1 cellular context compared by ENCODE assay signal in the genomic region with DNA sequence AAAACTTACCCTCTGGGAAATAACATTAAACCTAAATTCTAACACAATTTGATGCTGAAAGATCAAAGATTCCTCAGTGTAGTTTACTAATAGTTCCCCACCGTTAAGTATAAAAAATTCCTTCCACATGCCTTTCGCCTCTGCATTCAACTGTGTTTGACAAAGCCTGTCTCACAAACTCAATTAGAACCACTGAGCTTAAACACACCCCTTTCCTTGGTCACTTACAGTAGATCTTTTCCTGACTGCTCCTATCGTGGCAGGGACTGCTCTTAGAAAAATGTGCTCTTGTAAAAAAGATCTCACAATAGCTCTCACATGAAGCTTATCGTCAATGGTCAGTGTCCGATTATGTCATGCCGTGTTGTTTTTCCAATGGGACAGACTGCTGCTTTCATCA.
TF ChIP-seq lines count a peak whose summit lies in the region.

No MANE protein-coding gene starts in this region.

TF ChIP-seq in WTC11, 78 proteins besides CTCF, POLR2A, EP300 and RAD21 (continued from another document):
- TF ChIP-seq ZNF138 (CRISPR knock-in tag; conservative IDR thresholded peaks at IDR 0.05) (no peak), EMX1 (CRISPR knock-in tag; IDR thresholded peaks at IDR 0.05) (no peak), E2F1 (CRISPR knock-in tag; IDR thresholded peaks at IDR 0.05) (no peak), ESRRA (CRISPR knock-in tag; IDR thresholded peaks at IDR 0.05; ENCODE audit: borderline replicate concordance) (no peak), ZBTB43 (CRISPR knock-in tag; IDR thresholded peaks at IDR 0.05) (no peak), FOXP1 (CRISPR knock-in tag; IDR thresholded peaks at IDR 0.05; ENCODE audit: borderline replicate concordance) (no peak), NR1H2 (CRISPR knock-in tag; IDR thresholded peaks at IDR 0.05) (no peak), E2F4 (CRISPR knock-in tag; IDR thresholded peaks at IDR 0.05; ENCODE audit: borderline replicate concordance, low read depth) (no peak), MYBL2 (CRISPR knock-in tag; IDR thresholded peaks at IDR 0.05) (no peak), TP53 (CRISPR knock-in tag; IDR thresholded peaks at IDR 0.05) (no peak), NR3C1 (CRISPR knock-in tag; conservative IDR thresholded peaks at IDR 0.05; ENCODE audit: low read depth) (no peak), CREB1 (CRISPR knock-in tag; IDR thresholded peaks at IDR 0.05) (no peak), PREB (CRISPR knock-in tag; IDR thresholded peaks at IDR 0.05; ENCODE audit: borderline replicate concordance) (no peak), SP1 (CRISPR knock-in tag; conservative IDR thresholded peaks at IDR 0.05) (no peak)
- TF ChIP-seq, protein P1, sequence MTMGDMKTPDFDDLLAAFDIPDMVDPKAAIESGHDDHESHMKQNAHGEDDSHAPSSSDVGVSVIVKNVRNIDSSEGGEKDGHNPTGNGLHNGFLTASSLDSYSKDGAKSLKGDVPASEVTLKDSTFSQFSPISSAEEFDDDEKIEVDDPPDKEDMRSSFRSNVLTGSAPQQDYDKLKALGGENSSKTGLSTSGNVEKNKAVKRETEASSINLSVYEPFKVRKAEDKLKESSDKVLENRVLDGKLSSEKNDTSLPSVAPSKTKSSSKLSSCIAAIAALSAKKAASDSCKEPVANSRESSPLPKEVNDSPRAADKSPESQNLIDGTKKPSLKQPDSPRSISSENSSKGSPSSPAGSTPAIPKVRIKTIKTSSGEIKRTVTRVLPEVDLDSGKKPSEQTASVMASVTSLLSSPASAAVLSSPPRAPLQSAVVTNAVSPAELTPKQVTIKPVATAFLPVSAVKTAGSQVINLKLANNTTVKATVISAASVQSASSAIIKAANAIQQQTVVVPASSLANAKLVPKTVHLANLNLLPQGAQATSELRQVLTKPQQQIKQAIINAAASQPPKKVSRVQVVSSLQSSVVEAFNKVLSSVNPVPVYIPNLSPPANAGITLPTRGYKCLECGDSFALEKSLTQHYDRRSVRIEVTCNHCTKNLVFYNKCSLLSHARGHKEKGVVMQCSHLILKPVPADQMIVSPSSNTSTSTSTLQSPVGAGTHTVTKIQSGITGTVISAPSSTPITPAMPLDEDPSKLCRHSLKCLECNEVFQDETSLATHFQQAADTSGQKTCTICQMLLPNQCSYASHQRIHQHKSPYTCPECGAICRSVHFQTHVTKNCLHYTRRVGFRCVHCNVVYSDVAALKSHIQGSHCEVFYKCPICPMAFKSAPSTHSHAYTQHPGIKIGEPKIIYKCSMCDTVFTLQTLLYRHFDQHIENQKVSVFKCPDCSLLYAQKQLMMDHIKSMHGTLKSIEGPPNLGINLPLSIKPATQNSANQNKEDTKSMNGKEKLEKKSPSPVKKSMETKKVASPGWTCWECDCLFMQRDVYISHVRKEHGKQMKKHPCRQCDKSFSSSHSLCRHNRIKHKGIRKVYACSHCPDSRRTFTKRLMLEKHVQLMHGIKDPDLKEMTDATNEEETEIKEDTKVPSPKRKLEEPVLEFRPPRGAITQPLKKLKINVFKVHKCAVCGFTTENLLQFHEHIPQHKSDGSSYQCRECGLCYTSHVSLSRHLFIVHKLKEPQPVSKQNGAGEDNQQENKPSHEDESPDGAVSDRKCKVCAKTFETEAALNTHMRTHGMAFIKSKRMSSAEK (CRISPR knock-in tag; IDR thresholded peaks at IDR 0.05; ENCODE audit: borderline replicate concordance), result no peak
- TF ChIP-seq, protein P2, sequence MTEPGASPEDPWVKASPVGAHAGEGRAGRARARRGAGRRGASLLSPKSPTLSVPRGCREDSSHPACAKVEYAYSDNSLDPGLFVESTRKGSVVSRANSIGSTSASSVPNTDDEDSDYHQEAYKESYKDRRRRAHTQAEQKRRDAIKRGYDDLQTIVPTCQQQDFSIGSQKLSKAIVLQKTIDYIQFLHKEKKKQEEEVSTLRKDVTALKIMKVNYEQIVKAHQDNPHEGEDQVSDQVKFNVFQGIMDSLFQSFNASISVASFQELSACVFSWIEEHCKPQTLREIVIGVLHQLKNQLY (CRISPR knock-in tag; IDR thresholded peaks at IDR 0.05), result no peak
- TF ChIP-seq, protein P3, sequence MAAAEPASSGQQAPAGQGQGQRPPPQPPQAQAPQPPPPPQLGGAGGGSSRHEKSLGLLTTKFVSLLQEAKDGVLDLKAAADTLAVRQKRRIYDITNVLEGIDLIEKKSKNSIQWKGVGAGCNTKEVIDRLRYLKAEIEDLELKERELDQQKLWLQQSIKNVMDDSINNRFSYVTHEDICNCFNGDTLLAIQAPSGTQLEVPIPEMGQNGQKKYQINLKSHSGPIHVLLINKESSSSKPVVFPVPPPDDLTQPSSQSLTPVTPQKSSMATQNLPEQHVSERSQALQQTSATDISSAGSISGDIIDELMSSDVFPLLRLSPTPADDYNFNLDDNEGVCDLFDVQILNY (CRISPR knock-in tag; IDR thresholded peaks at IDR 0.05), result no peak
